Comparison of ENCODE assay signal across 7 cellular contexts in genomic region chr13:30464496-30465351, GRCh38. TPM values are rescaled to one million over a fixed set of nuclear protein-coding genes. Genes with fewer than 3 reads are reported as not detected.
A peak's percentile ranks its signal among the peaks of the same experiment; 100 is the strongest.
DNase-seq lines count a peak whose midpoint lies in the region; ATAC-seq, FAIRE-seq and TF ChIP-seq lines count a peak whose summit lies in the region.

No MANE protein-coding gene starts in this region.

- intact Hi-C loops in activated B cell treated with CpG ODN at 0.5 μM for 24 hours (cut with micrococcal nuclease): loop anchor here (1.0 to 10.0 kb wide), 15 partner anchors 20 to 870 kb away; partner anchors contain the start of genes ALOX5AP, KATNAL1, SLC7A1 and UBL3

- peak overlapping the region; percentile 93 for H3K4me3 Mint-ChIP-seq in activated B cell treated with CpG ODN at 0.5 μM for 24 hours

- no peak for TF ChIP-seq CTCF in activated B cell treated with CpG ODN at 0.5 μM for 24 hours (IDR thresholded peaks at IDR 0.05)
- TF ChIP-seq CTCF in cardiac fibroblast (IDR thresholded peaks at IDR 0.05; ENCODE audit: low read depth, low read length): no peak

- ATAC-seq in HG02610 (IDR thresholded peaks at IDR 0.05; ENCODE audit: unreplicated experiment) (peak; percentile 34), activated B cell treated with CpG ODN at 0.5 μM for 24 hours (ENCODE audit: low read depth) (peak; percentile 47)

- POLR2A ChIA-PET in activated B cell treated with CpG ODN at 0.5 μM for 24 hours (lab: Charles Lee): interaction anchor here (0.5 to 3.8 kb wide), 35 partner anchors 12 to 209 kb away, joined by 3 to 95 read pairs (median 5); partner anchors contain the start of genes KATNAL1, UBE2L5 and USPL1

- no peaks in the 10 kb centered on the region for H3K9me3 Mint-ChIP-seq in activated B cell treated with CpG ODN at 0.5 μM for 24 hours

- FAIRE-seq in GM12892 (lab: Jason Lieb, UNC): peak; percentile 56

- peak overlapping the region; percentile 98 for H3K27ac Mint-ChIP-seq in activated B cell treated with CpG ODN at 0.5 μM for 24 hours

- CTCF ChIA-PET in activated B cell treated with CpG ODN at 0.5 μM for 24 hours (lab: Charles Lee): interaction anchor here (0.7 to 1.0 kb wide), 5 partner anchors 21 to 333 kb away, joined by 3 to 6 read pairs (median 4); no protein-coding TSS in a partner anchor

- H3K27me3 Mint-ChIP-seq in activated B cell treated with CpG ODN at 0.5 μM for 24 hours: peaks cover 3% of the 10 kb centered on the region

- H3K36me3 Mint-ChIP-seq in activated B cell treated with CpG ODN at 0.5 μM for 24 hours (ENCODE audit: low read depth): peaks cover 32% of the 10 kb centered on the region

- DNase-seq in GM12892 (ENCODE audit: insufficient read length) (peak; percentile 33), NCI-H146 (lab: John Stamatoyannopoulos, UW) (peak; percentile 84), activated B cell treated with CpG ODN at 0.5 μM for 24 hours (peak; percentile 74), cardiac fibroblast (ENCODE audit: low read depth in 2 of 2) (peak; percentile 69 to 93), iris pigment epithelial cell (ENCODE audit: low read depth) (peak; percentile 79)
- DNase-seq in stimulated activated CD4-positive, alpha-beta T cell treated with anti-CD3 and anti-CD28 coated beads, Interleukin-12 subunit alpha, Interleukin-12 subunit beta, amount 100 ng/mL, for 48 hours (ENCODE audit: low read depth in 2 of 3, low spot score in 1 of 3): peak; percentile 53 to 70 (median 58)

- H3K4me1 Mint-ChIP-seq in activated B cell treated with CpG ODN at 0.5 μM for 24 hours: peaks cover 42% of the 10 kb centered on the region

- peak overlapping the region; percentile 60 to 65 for H3K4me3 ChIP-seq in cardiac fibroblast (replicated peaks in 1 of 2; ENCODE audit: low read depth in 2 of 2, low read length in 2 of 2)

- peak; percentile 54; the same call in 1 of the 2 replicates for TF ChIP-seq POLR2A in GM12892 (IDR thresholded peaks at IDR 0.05; ENCODE audit: low read depth, low read length)

RNA-seq across cellular contexts. Expression of gene HMGB1, which starts 1.0 kb away (rescaled TPM):
- 575 TPM for polyA plus RNA-seq in GM12892 (2012; ENCODE audit: missing spikeins)
- total RNA-seq in activated B cell treated with CpG ODN at 0.5 μM for 24 hours: 338 and 354 TPM in 2 replicates

RNA-seq across cellular contexts. Expression of gene UBE2L5, which starts 42.4 kb away (rescaled TPM):
- polyA plus RNA-seq in GM12892 (2012; ENCODE audit: missing spikeins): 0.53 TPM
- 0.24 and 0.42 TPM in 2 replicates for total RNA-seq in activated B cell treated with CpG ODN at 0.5 μM for 24 hours

Comparison
In these comparisons a context has a peak if more than half of its experiments do, and no peak if none do; other contexts are left out.
1. Peak in every context shown above with its lines: DNase-seq, ATAC-seq and H3K4me3 ChIP-seq.
2. DNase-seq: peak in every context shown above with its lines; median percentile 84 in NCI-H146; 81 in cardiac fibroblast; 79 in iris pigment epithelial cell; 74 in activated B cell treated with CpG ODN at 0.5 μM for 24 hours; 58 in stimulated activated CD4-positive, alpha-beta T cell treated with anti-CD3 and anti-CD28 coated beads, Interleukin-12 subunit alpha, Interleukin-12 subunit beta, amount 100 ng/mL, for 48 hours; 33 in GM12892.